In genomic region chr1:224234017-224234416, GRCh38 we compare ENCODE assay signal across 23 cellular contexts.
"Had no signal": no experiment of that assay in that cellular context is flagged by ENCODE, and none has a peak within 500 bp of the region (broad histone marks: within the 10 kb centered on the region; RNA-seq: fewer than 3 reads in every experiment).

No MANE protein-coding gene starts in this region.

- H3K27ac ChIP-seq: foreskin keratinocyte, hepatocyte, left ventricle myocardium inferior, lower lobe of right lung, neural progenitor cell, ovary, right atrium auricular region, suprapubic skin, thyroid gland, uterus had no signal

- DNase-seq: dermis blood vessel endothelial cell; endodermal cell; erythroblast; foreskin keratinocyte; kidney; left cardiac atrium; left ventricle myocardium inferior; lower lobe of right lung; nucleus accumbens; ovary; small intestine; stimulated activated CD4-positive, alpha-beta T cell treated with anti-CD3 and anti-CD28 coated beads, Interleukin-12 subunit alpha, Interleukin-12 subunit beta, amount 100 ng/mL, for 4 hours; stimulated activated naive CD4-positive, alpha-beta T cell treated with Interleukin-2 at 50 U/mL for 16 hours; thyroid gland; uterus had no signal

- H3K9me3 Mint-ChIP-seq: endodermal cell; memory B cell; mesothelial cell of epicardium; natural killer cell treated with Interleukin-12 subunit alpha and Interleukin-12 subunit beta and Interleukin-15 and Interleukin-18, amount 100 ng/mL, for 72 hours; neural progenitor cell; type B pancreatic cell had no signal

- H3K4me1 Mint-ChIP-seq: mesothelial cell of epicardium, neural progenitor cell had no signal

- H3K4me3 ChIP-seq: hepatocyte, left ventricle myocardium inferior, lower lobe of right lung, neural progenitor cell, ovary, right atrium auricular region, suprapubic skin, thyroid gland, uterus had no signal

- H3K9me3 ChIP-seq: left ventricle myocardium inferior, lower lobe of right lung, ovary, right atrium auricular region, suprapubic skin, thyroid gland, uterus had no signal

- H3K27ac Mint-ChIP-seq: endodermal cell; memory B cell; mesothelial cell of epicardium; natural killer cell treated with Interleukin-12 subunit alpha and Interleukin-12 subunit beta and Interleukin-15 and Interleukin-18, amount 100 ng/mL, for 72 hours; neural progenitor cell; type B pancreatic cell had no signal

- H3K4me3 Mint-ChIP-seq: endodermal cell; memory B cell; mesothelial cell of epicardium; natural killer cell treated with Interleukin-12 subunit alpha and Interleukin-12 subunit beta and Interleukin-15 and Interleukin-18, amount 100 ng/mL, for 72 hours; neural progenitor cell; type B pancreatic cell had no signal

- H3K36me3 ChIP-seq: ovary, uterus had no signal

- H2AFZ ChIP-seq: hepatocyte, neural progenitor cell had no signal

- H3K27me3 ChIP-seq: foreskin keratinocyte, hepatocyte, neural progenitor cell, ovary, right atrium auricular region, suprapubic skin, thyroid gland, uterus had no signal

- ATAC-seq: foreskin keratinocyte; left cardiac atrium; lower lobe of right lung; natural killer cell treated with Interleukin-12 subunit alpha and Interleukin-12 subunit beta and Interleukin-15 and Interleukin-18, amount 100 ng/mL, for 72 hours had no signal

- H3K9ac ChIP-seq: neural progenitor cell had no signal

- H3K4me1 ChIP-seq: foreskin keratinocyte, left ventricle myocardium inferior, neural progenitor cell, right atrium auricular region, suprapubic skin, thyroid gland, uterus had no signal

- H3K27me3 Mint-ChIP-seq: memory B cell; natural killer cell treated with Interleukin-12 subunit alpha and Interleukin-12 subunit beta and Interleukin-15 and Interleukin-18, amount 100 ng/mL, for 72 hours; type B pancreatic cell had no signal

- H3K4me2 ChIP-seq: hepatocyte, neural progenitor cell had no signal
